ENCODE assay signal across 17 cellular contexts in genomic region chr13:34143637-34144036, GRCh38.
DNase-seq lines count a peak whose midpoint lies in the region; TF ChIP-seq lines count a peak whose summit lies in the region.
"Had no signal": no experiment of that assay in that cellular context is flagged by ENCODE, and none has a peak within 500 bp of the region (broad histone marks: within the 10 kb centered on the region; RNA-seq: fewer than 3 reads in every experiment).

No MANE protein-coding gene starts in this region.

- peak overlapping the region; percentile 4 for H3K18ac ChIP-seq in mesendoderm (ENCODE audit: low read length)

- no peaks in the 10 kb centered on the region for H3K9me3 ChIP-seq in BE2C
- H3K9me3 ChIP-seq: Caco-2 had no signal

- no peak overlapping the region for H3K4me3 ChIP-seq in BE2C (ENCODE audit: low read depth, low read length)
- no peak overlapping the region for H3K4me3 ChIP-seq in epithelial cell of esophagus (ENCODE audit: low read length)
- H3K4me3 ChIP-seq in mesendoderm (ENCODE audit: low read length): no peak overlapping the region
- H3K4me3 ChIP-seq: GM23338 had no signal

- no peak overlapping the region for H4K5ac ChIP-seq in mesendoderm (ENCODE audit: low read length)

- DNase-seq in DMS53 (lab: John Stamatoyannopoulos, UW) (peak; percentile 9), DMS53 treated with DMSO at 0.1 percent for 48 hours (lab: John Stamatoyannopoulos, UW; ENCODE audit: unreplicated experiment) (no peak), BE2C (no peak), epithelial cell of esophagus (ENCODE audit: low read depth) (peak; percentile 37), mesendoderm (no peak), cortex of kidney (lab: John Stamatoyannopoulos, UW) (no peak), NCI-H2171 treated with DMSO at 0.1 percent for 48 hours (lab: John Stamatoyannopoulos, UW) (no peak)
- DNase-seq in stimulated activated CD4-positive, alpha-beta T cell treated with anti-CD3 and anti-CD28 coated beads, Interleukin-2, amount 100 ng/mL, for 24 hours: no peak
- DNase-seq: 8988T; C1 segment of cervical spinal cord; Caco-2; CD4-positive, CD25-positive, alpha-beta regulatory T cell; CD8-positive, alpha-beta memory T cell; DMS79 treated with DMSO at 0.1 percent for 48 hours; GF-D8; HCEC 1CT had no signal

- H3K23ac ChIP-seq in mesendoderm (ENCODE audit: low read length): no peak overlapping the region

- no peak overlapping the region for H4K8ac ChIP-seq in mesendoderm (ENCODE audit: low read depth, low read length)

- TF ChIP-seq CTCF in BE2C (IDR thresholded peaks at IDR 0.05; ENCODE audit: low read depth, low read length) (0 out of 2 replicates have a peak, but pooled peaks have one; percentile 8), epithelial cell of esophagus (IDR thresholded peaks at IDR 0.05; ENCODE audit: insufficient read depth, low read depth, low read length, missing control alignments) (peak; percentile 37)

- H3K27me3 ChIP-seq in BE2C (no peaks in the 10 kb centered on the region), mesendoderm (ENCODE audit: insufficient read depth, low read length, poor library complexity) (no peaks in the 10 kb centered on the region)

- no peak overlapping the region for H3K4me2 ChIP-seq in mesendoderm (ENCODE audit: low read length)
- H3K4me2 ChIP-seq: GM23338 had no signal

- no peak overlapping the region for H3K4ac ChIP-seq in mesendoderm (ENCODE audit: low read depth, low read length)

- no CpG with 5 or more reads among the region's 1 CpG for WGBS in mesendoderm (ENCODE audit: extremely low coverage, insufficient coverage, low lambda C conversion rate)

- H3K4me1 ChIP-seq in BE2C (peaks cover under 1% of the 10 kb centered on the region), mesendoderm (ENCODE audit: control insufficient read depth, low read depth, low read length) (peaks cover 16% of the 10 kb centered on the region)
- H3K4me1 ChIP-seq: Caco-2 had no signal

- H3K79me2 ChIP-seq in mesendoderm (ENCODE audit: control insufficient read depth, insufficient read depth, low read length): no peaks in the 10 kb centered on the region

- H3K9ac ChIP-seq in mesendoderm (ENCODE audit: low read length): no peak overlapping the region

- H2BK15ac ChIP-seq in mesendoderm (replicated peaks; ENCODE audit: low read depth): no peak overlapping the region

- H3K27ac ChIP-seq in mesendoderm (ENCODE audit: low read depth, low read length): no peak overlapping the region

- H2BK120ac ChIP-seq in mesendoderm (ENCODE audit: low read depth, low read length): no peak overlapping the region

- peak overlapping the region; percentile 15 for H2AK5ac ChIP-seq in mesendoderm (ENCODE audit: low read length)

- peak overlapping the region; percentile 70 for H2BK5ac ChIP-seq in mesendoderm (ENCODE audit: low read length)

- H3K36me3 ChIP-seq in BE2C (no peaks in the 10 kb centered on the region), mesendoderm (ENCODE audit: control insufficient read depth, insufficient read depth, low read length) (no peaks in the 10 kb centered on the region)

- H3K79me1 ChIP-seq in mesendoderm (ENCODE audit: low read length): no peaks in the 10 kb centered on the region

- peak overlapping the region; percentile 49 for H3K56ac ChIP-seq in mesendoderm (ENCODE audit: low read length)

Comparison
In these comparisons a context has a peak if more than half of its experiments do, and no peak if none do; other contexts are left out.
1. DNase-seq: peak in DMS53 (single experiment) and epithelial cell of esophagus (single experiment); none in DMS53 treated with DMSO at 0.1 percent for 48 hours (single experiment), BE2C (single experiment), mesendoderm (single experiment), stimulated activated CD4-positive, alpha-beta T cell treated with anti-CD3 and anti-CD28 coated beads, Interleukin-2, amount 100 ng/mL, for 24 hours (0 of 2), cortex of kidney (single experiment) and NCI-H2171 treated with DMSO at 0.1 percent for 48 hours (single experiment).